Comparison of ENCODE assay signal across 29 cellular contexts in genomic region chr9:76431601-76432000, GRCh38.
"Had no signal": no experiment of that assay in that cellular context is flagged by ENCODE, and none has a peak within 500 bp of the region (broad histone marks: within the 10 kb centered on the region; RNA-seq: fewer than 3 reads in every experiment).

No MANE protein-coding gene starts in this region.

- H3K36me3 Mint-ChIP-seq: activated CD4-positive, alpha-beta memory T cell treated with anti-CD3 and anti-CD28 coated beads for 36 hours; activated naive CD4-positive, alpha-beta T cell treated with anti-CD3 and anti-CD28 coated beads, Interleukin-2, amount 10 ng/mL, durations not matched to agents 7 days and 5 days; activated naive CD8-positive, alpha-beta T cell treated with anti-CD3 and anti-CD28 coated beads for 36 hours; T-cell had no signal

- DNase-seq: activated CD4-positive, alpha-beta memory T cell treated with anti-CD3 and anti-CD28 coated beads for 36 hours; activated CD4-positive, alpha-beta T cell treated with anti-CD3 and anti-CD28 coated beads, Interleukin-2, amount 10 ng/mL, durations not matched to agents 7 days and 5 days; activated CD4-positive, CD25-positive, alpha-beta regulatory T cell; activated CD8-positive, alpha-beta memory T cell treated with anti-CD3 and anti-CD28 coated beads for 24 hours; activated gamma-delta T cell treated with Interleukin-2 at 50 U/mL for 16 hours; activated naive CD4-positive, alpha-beta T cell treated with anti-CD3 and anti-CD28 coated beads, Interleukin-2, amount 10 ng/mL, durations not matched to agents 7 days and 5 days; activated naive CD8-positive, alpha-beta T cell treated with anti-CD3 and anti-CD28 coated beads for 36 hours; activated T-cell treated with anti-CD3 and anti-CD28 coated beads for 4 hours; activated T-cell treated with anti-CD3 and anti-CD28 coated beads, Interleukin-2, amount 50 U/mL, for 48 hours; caudate nucleus; MG63; NCI-H1105; NCI-H1436; NCI-H1694 treated with DMSO at 0.1 percent for 48 hours; NCI-H2029 treated with DMSO at 0.1 percent for 48 hours; NCI-H345; NCI-H510A; NCI-H526 treated with DMSO at 0.1 percent for 48 hours; NCI-H82; OCI-M1; RPMI8226; T-cell; T-helper 2 cell; T1000 had no signal

- H3K4me1 Mint-ChIP-seq: activated naive CD4-positive, alpha-beta T cell treated with anti-CD3 and anti-CD28 coated beads, Interleukin-2, amount 10 ng/mL, durations not matched to agents 7 days and 5 days; activated naive CD8-positive, alpha-beta T cell treated with anti-CD3 and anti-CD28 coated beads for 36 hours; T-cell had no signal

- H3K9me3 ChIP-seq: breast epithelium, MG63 had no signal

- H3K9me3 Mint-ChIP-seq: activated CD4-positive, alpha-beta memory T cell treated with anti-CD3 and anti-CD28 coated beads for 36 hours; activated CD4-positive, alpha-beta T cell treated with anti-CD3 and anti-CD28 coated beads, Interleukin-2, amount 10 ng/mL, durations not matched to agents 7 days and 5 days; activated naive CD4-positive, alpha-beta T cell treated with anti-CD3 and anti-CD28 coated beads, Interleukin-2, amount 10 ng/mL, durations not matched to agents 7 days and 5 days; activated naive CD8-positive, alpha-beta T cell treated with anti-CD3 and anti-CD28 coated beads for 36 hours; activated T-helper 2 cell treated with anti-CD3 and anti-CD28 coated beads, Interferon-gamma antibody, Interleukin-2, Interleukin-4, amounts not matched to agents 10 μg/mL and 5 μg/mL and 100 μg/mL, durations not matched to agents 14 hours and 24 hours and 36 hours; T-cell had no signal

- H3K36me3 ChIP-seq: breast epithelium, MG63 had no signal

- H3K4me3 Mint-ChIP-seq: activated CD4-positive, alpha-beta memory T cell treated with anti-CD3 and anti-CD28 coated beads for 36 hours; activated CD4-positive, alpha-beta T cell treated with anti-CD3 and anti-CD28 coated beads, Interleukin-2, amount 10 ng/mL, durations not matched to agents 7 days and 5 days; activated naive CD4-positive, alpha-beta T cell treated with anti-CD3 and anti-CD28 coated beads, Interleukin-2, amount 10 ng/mL, durations not matched to agents 7 days and 5 days; activated naive CD8-positive, alpha-beta T cell treated with anti-CD3 and anti-CD28 coated beads for 36 hours; T-cell had no signal

- ATAC-seq: Panc1, Right ventricle myocardium inferior, T-cell had no signal

- H3K27ac Mint-ChIP-seq: activated CD4-positive, alpha-beta memory T cell treated with anti-CD3 and anti-CD28 coated beads for 36 hours; activated CD4-positive, alpha-beta T cell treated with anti-CD3 and anti-CD28 coated beads, Interleukin-2, amount 10 ng/mL, durations not matched to agents 7 days and 5 days; activated naive CD4-positive, alpha-beta T cell treated with anti-CD3 and anti-CD28 coated beads, Interleukin-2, amount 10 ng/mL, durations not matched to agents 7 days and 5 days; activated naive CD8-positive, alpha-beta T cell treated with anti-CD3 and anti-CD28 coated beads for 36 hours; activated T-helper 2 cell treated with anti-CD3 and anti-CD28 coated beads, Interferon-gamma antibody, Interleukin-2, Interleukin-4, amounts not matched to agents 10 μg/mL and 5 μg/mL and 100 μg/mL, durations not matched to agents 14 hours and 24 hours and 36 hours; T-cell had no signal

- H3K27me3 ChIP-seq: breast epithelium, MG63 had no signal

- H3K4me3 ChIP-seq: breast epithelium, MG63, SK-N-MC had no signal

- H3K27ac ChIP-seq: breast epithelium, SK-N-MC had no signal

- H3K4me1 ChIP-seq: breast epithelium had no signal

- H3K27me3 Mint-ChIP-seq: activated CD4-positive, alpha-beta memory T cell treated with anti-CD3 and anti-CD28 coated beads for 36 hours; activated CD4-positive, alpha-beta T cell treated with anti-CD3 and anti-CD28 coated beads, Interleukin-2, amount 10 ng/mL, durations not matched to agents 7 days and 5 days; T-cell had no signal
